In the genomic region with DNA sequence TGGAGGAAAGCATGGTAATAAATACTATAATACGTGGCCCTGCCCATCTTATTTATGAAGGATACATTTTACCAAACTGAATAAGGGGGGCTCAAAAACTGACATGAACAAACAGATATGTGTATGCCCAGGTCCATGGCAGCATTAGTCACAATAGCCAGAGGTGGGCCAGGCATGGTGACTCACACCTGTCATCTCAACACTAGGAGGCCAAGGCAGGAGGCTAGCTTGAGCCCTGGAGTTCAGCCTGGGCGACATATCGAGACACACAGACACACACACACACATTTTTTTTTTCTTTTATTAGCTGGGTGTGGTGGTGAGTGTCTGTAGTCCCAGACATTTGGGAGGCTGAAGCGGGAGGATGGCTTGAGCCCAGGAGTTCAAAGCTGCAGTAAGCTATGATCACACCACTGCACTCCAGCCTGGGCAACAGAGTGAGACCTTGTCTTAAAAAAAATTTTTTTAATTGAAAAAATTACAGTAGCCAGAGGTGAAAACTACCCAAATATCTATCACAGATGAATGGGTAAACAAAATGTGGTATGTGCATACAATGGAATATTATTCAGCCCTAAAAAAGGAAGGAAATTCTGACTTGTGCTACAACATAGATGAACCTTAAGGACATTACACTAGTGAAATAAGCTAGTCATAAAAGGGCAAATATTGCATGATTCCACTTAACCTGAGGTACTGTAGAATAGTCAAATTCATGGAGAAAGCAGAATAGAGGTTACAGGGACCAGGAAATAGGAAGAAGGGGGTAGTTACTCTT, we compare ENCODE assay signal across 3 cellular contexts.
TF ChIP-seq lines count a peak whose summit lies in the region.

No MANE protein-coding gene starts in this region.

TF ChIP-seq in A549, 52 proteins besides CTCF, POLR2A, EP300 and RAD21:
- TF ChIP-seq HOXA7 (CRISPR knock-in tag; IDR thresholded peaks at IDR 0.05) (no peak), FOSL2 (IDR thresholded peaks at IDR 0.05) (no peak), FOSL2 (CRISPR knock-in tag; IDR thresholded peaks at IDR 0.05) (peak; percentile 7; the same call in 1 of the 2 replicates)

TF ChIP-seq in IMR-90, 13 proteins besides CTCF, POLR2A, EP300 and RAD21:
- no peak for TF ChIP-seq RFX5 (IDR thresholded peaks at IDR 0.05; ENCODE audit: low read depth, low read length)
- TF ChIP-seq RCOR1 (IDR thresholded peaks at IDR 0.05; ENCODE audit: insufficient replicate concordance, low read length), result no peak
- no peak for TF ChIP-seq FOS (IDR thresholded peaks at IDR 0.05; ENCODE audit: low read depth, low read length)
- TF ChIP-seq, protein P1, sequence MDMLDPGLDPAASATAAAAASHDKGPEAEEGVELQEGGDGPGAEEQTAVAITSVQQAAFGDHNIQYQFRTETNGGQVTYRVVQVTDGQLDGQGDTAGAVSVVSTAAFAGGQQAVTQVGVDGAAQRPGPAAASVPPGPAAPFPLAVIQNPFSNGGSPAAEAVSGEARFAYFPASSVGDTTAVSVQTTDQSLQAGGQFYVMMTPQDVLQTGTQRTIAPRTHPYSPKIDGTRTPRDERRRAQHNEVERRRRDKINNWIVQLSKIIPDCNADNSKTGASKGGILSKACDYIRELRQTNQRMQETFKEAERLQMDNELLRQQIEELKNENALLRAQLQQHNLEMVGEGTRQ (IDR thresholded peaks at IDR 0.05; ENCODE audit: low read depth, low read length), result no peak
- TF ChIP-seq SMC3 (IDR thresholded peaks at IDR 0.05; ENCODE audit: low read depth, low read length), result no peak
- TF ChIP-seq NFE2L2 (IDR thresholded peaks at IDR 0.05; ENCODE audit: low read depth, low read length), result no peak
- no peak for TF ChIP-seq CEBPB (IDR thresholded peaks at IDR 0.05; ENCODE audit: low read depth, low read length)
- TF ChIP-seq BHLHE40 (IDR thresholded peaks at IDR 0.05; ENCODE audit: low read depth, low read length), result no peak
- no peak for TF ChIP-seq CHD1 (IDR thresholded peaks at IDR 0.05; ENCODE audit: low read depth, low read length)
- no peak for TF ChIP-seq MAFK (IDR thresholded peaks at IDR 0.05; ENCODE audit: low read depth, low read length)
- TF ChIP-seq, protein P2, sequence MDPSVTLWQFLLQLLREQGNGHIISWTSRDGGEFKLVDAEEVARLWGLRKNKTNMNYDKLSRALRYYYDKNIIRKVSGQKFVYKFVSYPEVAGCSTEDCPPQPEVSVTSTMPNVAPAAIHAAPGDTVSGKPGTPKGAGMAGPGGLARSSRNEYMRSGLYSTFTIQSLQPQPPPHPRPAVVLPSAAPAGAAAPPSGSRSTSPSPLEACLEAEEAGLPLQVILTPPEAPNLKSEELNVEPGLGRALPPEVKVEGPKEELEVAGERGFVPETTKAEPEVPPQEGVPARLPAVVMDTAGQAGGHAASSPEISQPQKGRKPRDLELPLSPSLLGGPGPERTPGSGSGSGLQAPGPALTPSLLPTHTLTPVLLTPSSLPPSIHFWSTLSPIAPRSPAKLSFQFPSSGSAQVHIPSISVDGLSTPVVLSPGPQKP (IDR thresholded peaks at IDR 0.05; ENCODE audit: borderline replicate concordance, low read depth, low read length), result no peak
- TF ChIP-seq MXI1 (IDR thresholded peaks at IDR 0.05; ENCODE audit: borderline replicate concordance, low read depth, low read length), result no peak
- TF ChIP-seq MAZ (IDR thresholded peaks at IDR 0.05; ENCODE audit: borderline replicate concordance, low read depth, low read length), result no peak

TF ChIP-seq in K562, 482 proteins besides CTCF, POLR2A, EP300 and RAD21:
- TF ChIP-seq NCOA6 (IDR thresholded peaks at IDR 0.05) (no peak), SMAD1 (IDR thresholded peaks at IDR 0.05; ENCODE audit: low read depth, low read length, partially characterized antibody) (no peak), ZNF785 (CRISPR knock-in tag; IDR thresholded peaks at IDR 0.05) (no peak), CHD1 (IDR thresholded peaks at IDR 0.05; ENCODE audit: low read length) (no peak), ZNF146 (CRISPR knock-in tag; IDR thresholded peaks at IDR 0.05; ENCODE audit: unreplicated experiment) (peak; percentile 75), TAF15 (IDR thresholded peaks at IDR 0.05; ENCODE audit: low read depth, low read length) (no peak), RBM25 (IDR thresholded peaks at IDR 0.05; ENCODE audit: low read depth, low read length, severe bottlenecking) (peak; percentile 48), ETV5 (CRISPR knock-in tag; IDR thresholded peaks at IDR 0.05; ENCODE audit: low read depth) (no peak), SP2 (IDR thresholded peaks at IDR 0.05; ENCODE audit: extremely low read depth, low read depth, low read length, poor library complexity, severe bottlenecking) (no peak), HSF4 (CRISPR knock-in tag; IDR thresholded peaks at IDR 0.05; ENCODE audit: borderline replicate concordance) (no peak)
- TF ChIP-seq, protein P3, sequence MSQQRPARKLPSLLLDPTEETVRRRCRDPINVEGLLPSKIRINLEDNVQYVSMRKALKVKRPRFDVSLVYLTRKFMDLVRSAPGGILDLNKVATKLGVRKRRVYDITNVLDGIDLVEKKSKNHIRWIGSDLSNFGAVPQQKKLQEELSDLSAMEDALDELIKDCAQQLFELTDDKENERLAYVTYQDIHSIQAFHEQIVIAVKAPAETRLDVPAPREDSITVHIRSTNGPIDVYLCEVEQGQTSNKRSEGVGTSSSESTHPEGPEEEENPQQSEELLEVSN (IDR thresholded peaks at IDR 0.05; ENCODE audit: borderline replicate concordance in 1 of 2, extremely low read depth in 1 of 2, insufficient read depth in 1 of 2, insufficient read length in 1 of 2, low read depth in 1 of 2, low read length in 1 of 2, poor library complexity in 1 of 2, severe bottlenecking in 1 of 2), result no peak
- TF ChIP-seq, protein P4, sequence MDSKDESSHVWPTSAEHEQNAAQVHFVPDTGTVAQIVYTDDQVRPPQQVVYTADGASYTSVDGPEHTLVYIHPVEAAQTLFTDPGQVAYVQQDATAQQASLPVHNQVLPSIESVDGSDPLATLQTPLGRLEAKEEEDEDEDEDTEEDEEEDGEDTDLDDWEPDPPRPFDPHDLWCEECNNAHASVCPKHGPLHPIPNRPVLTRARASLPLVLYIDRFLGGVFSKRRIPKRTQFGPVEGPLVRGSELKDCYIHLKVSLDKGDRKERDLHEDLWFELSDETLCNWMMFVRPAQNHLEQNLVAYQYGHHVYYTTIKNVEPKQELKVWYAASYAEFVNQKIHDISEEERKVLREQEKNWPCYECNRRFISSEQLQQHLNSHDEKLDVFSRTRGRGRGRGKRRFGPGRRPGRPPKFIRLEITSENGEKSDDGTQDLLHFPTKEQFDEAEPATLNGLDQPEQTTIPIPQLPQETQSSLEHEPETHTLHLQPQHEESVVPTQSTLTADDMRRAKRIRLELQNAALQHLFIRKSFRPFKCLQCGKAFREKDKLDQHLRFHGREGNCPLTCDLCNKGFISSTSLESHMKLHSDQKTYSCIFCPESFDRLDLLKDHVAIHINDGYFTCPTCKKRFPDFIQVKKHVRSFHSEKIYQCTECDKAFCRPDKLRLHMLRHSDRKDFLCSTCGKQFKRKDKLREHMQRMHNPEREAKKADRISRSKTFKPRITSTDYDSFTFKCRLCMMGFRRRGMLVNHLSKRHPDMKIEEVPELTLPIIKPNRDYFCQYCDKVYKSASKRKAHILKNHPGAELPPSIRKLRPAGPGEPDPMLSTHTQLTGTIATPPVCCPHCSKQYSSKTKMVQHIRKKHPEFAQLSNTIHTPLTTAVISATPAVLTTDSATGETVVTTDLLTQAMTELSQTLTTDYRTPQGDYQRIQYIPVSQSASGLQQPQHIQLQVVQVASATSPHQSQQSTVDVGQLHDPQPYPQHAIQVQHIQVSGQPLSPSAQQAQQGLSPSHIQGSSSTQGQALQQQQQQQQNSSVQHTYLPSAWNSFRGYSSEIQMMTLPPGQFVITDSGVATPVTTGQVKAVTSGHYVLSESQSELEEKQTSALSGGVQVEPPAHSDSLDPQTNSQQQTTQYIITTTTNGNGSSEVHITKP (IDR thresholded peaks at IDR 0.05; ENCODE audit: partially characterized antibody), result no peak
- TF ChIP-seq, protein P5, sequence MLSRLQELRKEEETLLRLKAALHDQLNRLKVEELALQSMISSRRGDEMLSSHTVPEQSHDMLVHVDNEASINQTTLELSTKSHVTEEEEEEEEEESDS (CRISPR knock-in tag; IDR thresholded peaks at IDR 0.05), result no peak
- TF ChIP-seq, protein P6, sequence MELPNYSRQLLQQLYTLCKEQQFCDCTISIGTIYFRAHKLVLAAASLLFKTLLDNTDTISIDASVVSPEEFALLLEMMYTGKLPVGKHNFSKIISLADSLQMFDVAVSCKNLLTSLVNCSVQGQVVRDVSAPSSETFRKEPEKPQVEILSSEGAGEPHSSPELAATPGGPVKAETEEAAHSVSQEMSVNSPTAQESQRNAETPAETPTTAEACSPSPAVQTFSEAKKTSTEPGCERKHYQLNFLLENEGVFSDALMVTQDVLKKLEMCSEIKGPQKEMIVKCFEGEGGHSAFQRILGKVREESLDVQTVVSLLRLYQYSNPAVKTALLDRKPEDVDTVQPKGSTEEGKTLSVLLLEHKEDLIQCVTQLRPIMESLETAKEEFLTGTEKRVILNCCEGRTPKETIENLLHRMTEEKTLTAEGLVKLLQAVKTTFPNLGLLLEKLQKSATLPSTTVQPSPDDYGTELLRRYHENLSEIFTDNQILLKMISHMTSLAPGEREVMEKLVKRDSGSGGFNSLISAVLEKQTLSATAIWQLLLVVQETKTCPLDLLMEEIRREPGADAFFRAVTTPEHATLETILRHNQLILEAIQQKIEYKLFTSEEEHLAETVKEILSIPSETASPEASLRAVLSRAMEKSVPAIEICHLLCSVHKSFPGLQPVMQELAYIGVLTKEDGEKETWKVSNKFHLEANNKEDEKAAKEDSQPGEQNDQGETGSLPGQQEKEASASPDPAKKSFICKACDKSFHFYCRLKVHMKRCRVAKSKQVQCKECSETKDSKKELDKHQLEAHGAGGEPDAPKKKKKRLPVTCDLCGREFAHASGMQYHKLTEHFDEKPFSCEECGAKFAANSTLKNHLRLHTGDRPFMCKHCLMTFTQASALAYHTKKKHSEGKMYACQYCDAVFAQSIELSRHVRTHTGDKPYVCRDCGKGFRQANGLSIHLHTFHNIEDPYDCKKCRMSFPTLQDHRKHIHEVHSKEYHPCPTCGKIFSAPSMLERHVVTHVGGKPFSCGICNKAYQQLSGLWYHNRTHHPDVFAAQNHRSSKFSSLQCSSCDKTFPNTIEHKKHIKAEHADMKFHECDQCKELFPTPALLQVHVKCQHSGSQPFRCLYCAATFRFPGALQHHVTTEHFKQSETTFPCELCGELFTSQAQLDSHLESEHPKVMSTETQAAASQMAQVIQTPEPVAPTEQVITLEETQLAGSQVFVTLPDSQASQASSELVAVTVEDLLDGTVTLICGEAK (IDR thresholded peaks at IDR 0.05), result no peak
- TF ChIP-seq, protein P6 (CRISPR knock-in tag; IDR thresholded peaks at IDR 0.05), result no peak
